In genomic region chr2:215359576-215359922, GRCh38 we compare ENCODE assay signal across 1 cellular context.
TF ChIP-seq lines count a peak whose summit lies in the region.

No MANE protein-coding gene starts in this region.

TF ChIP-seq in GM23338, 12 proteins besides CTCF, POLR2A, EP300 and RAD21:
- TF ChIP-seq STAT1 (IDR thresholded peaks at IDR 0.05; ENCODE audit: unreplicated experiment) (no peak), ZNF331 (CRISPR knock-in tag; IDR thresholded peaks at IDR 0.05; ENCODE audit: low read depth) (no peak), CREB1 (CRISPR knock-in tag; IDR thresholded peaks at IDR 0.05; ENCODE audit: low read depth) (no peak), EZH2 (IDR thresholded peaks at IDR 0.05; ENCODE audit: low read depth, unreplicated experiment) (no peak), ZNF114 (CRISPR knock-in tag; IDR thresholded peaks at IDR 0.05) (no peak), EZH2phosphoT487 (IDR thresholded peaks at IDR 0.05; ENCODE audit: unreplicated experiment) (no peak), JUNB (IDR thresholded peaks at IDR 0.05; ENCODE audit: unreplicated experiment) (no peak), POLR2AphosphoS5 (IDR thresholded peaks at IDR 0.05; ENCODE audit: low read depth) (no peak), NANOG (IDR thresholded peaks at IDR 0.05; ENCODE audit: borderline replicate concordance) (no peak), REST (IDR thresholded peaks at IDR 0.05; ENCODE audit: unreplicated experiment) (no peak)
- TF ChIP-seq, protein P1, sequence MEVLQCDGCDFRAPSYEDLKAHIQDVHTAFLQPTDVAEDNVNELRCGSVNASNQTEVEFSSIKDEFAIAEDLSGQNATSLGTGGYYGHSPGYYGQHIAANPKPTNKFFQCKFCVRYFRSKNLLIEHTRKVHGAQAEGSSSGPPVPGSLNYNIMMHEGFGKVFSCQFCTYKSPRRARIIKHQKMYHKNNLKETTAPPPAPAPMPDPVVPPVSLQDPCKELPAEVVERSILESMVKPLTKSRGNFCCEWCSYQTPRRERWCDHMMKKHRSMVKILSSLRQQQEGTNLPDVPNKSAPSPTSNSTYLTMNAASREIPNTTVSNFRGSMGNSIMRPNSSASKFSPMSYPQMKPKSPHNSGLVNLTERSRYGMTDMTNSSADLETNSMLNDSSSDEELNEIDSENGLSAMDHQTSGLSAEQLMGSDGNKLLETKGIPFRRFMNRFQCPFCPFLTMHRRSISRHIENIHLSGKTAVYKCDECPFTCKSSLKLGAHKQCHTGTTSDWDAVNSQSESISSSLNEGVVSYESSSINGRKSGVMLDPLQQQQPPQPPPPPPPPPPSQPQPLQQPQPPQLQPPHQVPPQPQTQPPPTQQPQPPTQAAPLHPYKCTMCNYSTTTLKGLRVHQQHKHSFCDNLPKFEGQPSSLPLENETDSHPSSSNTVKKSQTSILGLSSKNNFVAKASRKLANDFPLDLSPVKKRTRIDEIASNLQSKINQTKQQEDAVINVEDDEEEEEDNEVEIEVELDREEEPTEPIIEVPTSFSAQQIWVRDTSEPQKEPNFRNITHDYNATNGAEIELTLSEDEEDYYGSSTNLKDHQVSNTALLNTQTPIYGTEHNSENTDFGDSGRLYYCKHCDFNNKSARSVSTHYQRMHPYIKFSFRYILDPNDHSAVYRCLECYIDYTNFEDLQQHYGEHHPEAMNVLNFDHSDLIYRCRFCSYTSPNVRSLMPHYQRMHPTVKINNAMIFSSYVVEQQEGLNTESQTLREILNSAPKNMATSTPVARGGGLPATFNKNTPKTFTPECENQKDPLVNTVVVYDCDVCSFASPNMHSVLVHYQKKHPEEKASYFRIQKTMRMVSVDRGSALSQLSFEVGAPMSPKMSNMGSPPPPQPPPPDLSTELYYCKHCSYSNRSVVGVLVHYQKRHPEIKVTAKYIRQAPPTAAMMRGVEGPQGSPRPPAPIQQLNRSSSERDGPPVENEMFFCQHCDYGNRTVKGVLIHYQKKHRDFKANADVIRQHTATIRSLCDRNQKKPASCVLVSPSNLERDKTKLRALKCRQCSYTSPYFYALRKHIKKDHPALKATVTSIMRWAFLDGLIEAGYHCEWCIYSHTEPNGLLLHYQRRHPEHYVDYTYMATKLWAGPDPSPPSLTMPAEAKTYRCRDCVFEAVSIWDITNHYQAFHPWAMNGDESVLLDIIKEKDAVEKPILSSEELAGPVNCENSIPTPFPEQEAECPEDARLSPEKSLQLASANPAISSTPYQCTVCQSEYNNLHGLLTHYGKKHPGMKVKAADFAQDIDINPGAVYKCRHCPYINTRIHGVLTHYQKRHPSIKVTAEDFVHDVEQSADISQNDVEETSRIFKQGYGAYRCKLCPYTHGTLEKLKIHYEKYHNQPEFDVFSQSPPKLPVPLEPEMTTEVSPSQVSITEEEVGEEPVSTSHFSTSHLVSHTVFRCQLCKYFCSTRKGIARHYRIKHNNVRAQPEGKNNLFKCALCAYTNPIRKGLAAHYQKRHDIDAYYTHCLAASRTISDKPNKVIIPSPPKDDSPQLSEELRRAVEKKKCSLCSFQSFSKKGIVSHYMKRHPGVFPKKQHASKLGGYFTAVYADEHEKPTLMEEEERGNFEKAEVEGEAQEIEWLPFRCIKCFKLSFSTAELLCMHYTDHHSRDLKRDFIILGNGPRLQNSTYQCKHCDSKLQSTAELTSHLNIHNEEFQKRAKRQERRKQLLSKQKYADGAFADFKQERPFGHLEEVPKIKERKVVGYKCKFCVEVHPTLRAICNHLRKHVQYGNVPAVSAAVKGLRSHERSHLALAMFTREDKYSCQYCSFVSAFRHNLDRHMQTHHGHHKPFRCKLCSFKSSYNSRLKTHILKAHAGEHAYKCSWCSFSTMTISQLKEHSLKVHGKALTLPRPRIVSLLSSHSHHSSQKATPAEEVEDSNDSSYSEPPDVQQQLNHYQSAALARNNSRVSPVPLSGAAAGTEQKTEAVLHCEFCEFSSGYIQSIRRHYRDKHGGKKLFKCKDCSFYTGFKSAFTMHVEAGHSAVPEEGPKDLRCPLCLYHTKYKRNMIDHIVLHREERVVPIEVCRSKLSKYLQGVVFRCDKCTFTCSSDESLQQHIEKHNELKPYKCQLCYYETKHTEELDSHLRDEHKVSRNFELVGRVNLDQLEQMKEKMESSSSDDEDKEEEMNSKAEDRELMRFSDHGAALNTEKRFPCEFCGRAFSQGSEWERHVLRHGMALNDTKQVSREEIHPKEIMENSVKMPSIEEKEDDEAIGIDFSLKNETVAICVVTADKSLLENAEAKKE (CRISPR knock-in tag; IDR thresholded peaks at IDR 0.05) = no peak
- TF ChIP-seq, protein P2, sequence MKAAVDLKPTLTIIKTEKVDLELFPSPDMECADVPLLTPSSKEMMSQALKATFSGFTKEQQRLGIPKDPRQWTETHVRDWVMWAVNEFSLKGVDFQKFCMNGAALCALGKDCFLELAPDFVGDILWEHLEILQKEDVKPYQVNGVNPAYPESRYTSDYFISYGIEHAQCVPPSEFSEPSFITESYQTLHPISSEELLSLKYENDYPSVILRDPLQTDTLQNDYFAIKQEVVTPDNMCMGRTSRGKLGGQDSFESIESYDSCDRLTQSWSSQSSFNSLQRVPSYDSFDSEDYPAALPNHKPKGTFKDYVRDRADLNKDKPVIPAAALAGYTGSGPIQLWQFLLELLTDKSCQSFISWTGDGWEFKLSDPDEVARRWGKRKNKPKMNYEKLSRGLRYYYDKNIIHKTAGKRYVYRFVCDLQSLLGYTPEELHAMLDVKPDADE (IDR thresholded peaks at IDR 0.05) = no peak
TF ChIP-seq in GM23338: peak in this region for 0.
